In genomic region chr11:105466582-105467228, GRCh38 we compare ENCODE assay signal across 16 cellular contexts.
DNase-seq lines count a peak whose midpoint lies in the region; ATAC-seq, FAIRE-seq and TF ChIP-seq lines count a peak whose summit lies in the region.
"Had no signal": no experiment of that assay in that cellular context is flagged by ENCODE, and none has a peak within 500 bp of the region (broad histone marks: within the 10 kb centered on the region; RNA-seq: fewer than 3 reads in every experiment).

No MANE protein-coding gene starts in this region.

- TF ChIP-seq CTCF in Calu3 (IDR thresholded peaks at IDR 0.05; ENCODE audit: unreplicated experiment) (no peak), keratinocyte (optimal IDR thresholded peaks at IDR 0.05 in 1 of 3, IDR thresholded peaks at IDR 0.05 in 1 of 3, conservative IDR thresholded peaks at IDR 0.05 in 1 of 3; ENCODE audit: extremely low read depth in 1 of 3, insufficient read depth in 2 of 3, low read length in 3 of 3) (no peak), spleen (IDR thresholded peaks at IDR 0.05 in 8 of 11, conservative IDR thresholded peaks at IDR 0.05 in 3 of 11) (no peak)

- dilution Hi-C loops in keratinocyte (cut with MboI; ENCODE audit: extremely low pct_ligation_motif_present, low sequenced_read_pairs), result no loop called here

- CTCF ChIA-PET in Calu3 (lab: Charles Lee), result no interaction called here

- no peak for TF ChIP-seq POLR2A in spleen (IDR thresholded peaks at IDR 0.05)

- no TSS peak for BruUV-seq in Calu3 (replicated peaks; lab: Mats Ljungman, UMichigan)

- no peaks in the 10 kb centered on the region for H3K36me3 Mint-ChIP-seq in Calu3 (ENCODE audit: insufficient read depth, unreplicated experiment)
- no peaks in the 10 kb centered on the region for H3K36me3 Mint-ChIP-seq in T-helper 2 cell treated with Interferon-gamma antibody and Interleukin-4, amounts not matched to agents 5 μg/mL and 100 μg/mL, for 36 hours (ENCODE audit: low read depth)
- H3K36me3 Mint-ChIP-seq: stimulated activated memory B cell treated with anti-CD40 and anti-IgM and Interleukin-4, amounts not matched to agents 10 μg/mL and 1 μg/mL and 100 μg/mL, for 72 hours had no signal

- FAIRE-seq in HTR-8/SVneo (lab: Jason Lieb, UNC) (no peak), keratinocyte (lab: Jason Lieb, UNC) (peak; percentile 71)
- FAIRE-seq: islet of Langerhans had no signal

- H3K9me3 ChIP-seq in keratinocyte (ENCODE audit: control insufficient read depth, low read depth, low read length) (no peaks in the 10 kb centered on the region), spleen (no peaks in the 10 kb centered on the region)

- H4K20me1 ChIP-seq in keratinocyte (ENCODE audit: control insufficient read depth, extremely low read depth, insufficient read depth, low read length), result no peaks in the 10 kb centered on the region

- H3K27ac Mint-ChIP-seq in Calu3 (ENCODE audit: unreplicated experiment), result no peak overlapping the region
- H3K27ac Mint-ChIP-seq in T-helper 2 cell treated with Interferon-gamma antibody and Interleukin-4, amounts not matched to agents 5 μg/mL and 100 μg/mL, for 36 hours, result no peak overlapping the region
- H3K27ac Mint-ChIP-seq: CD4-positive, alpha-beta T cell; stimulated activated memory B cell treated with anti-CD40 and anti-IgM and Interleukin-4, amounts not matched to agents 10 μg/mL and 1 μg/mL and 100 μg/mL, for 72 hours had no signal

- H3K36me3 ChIP-seq in keratinocyte (ENCODE audit: control insufficient read depth in 2 of 2, extremely low read depth in 1 of 2, insufficient read depth in 2 of 2, low read length in 2 of 2) (no peaks in the 10 kb centered on the region), spleen (no peaks in the 10 kb centered on the region)

- no peaks in the 10 kb centered on the region for H3K9me1 ChIP-seq in keratinocyte (ENCODE audit: control insufficient read depth, extremely low read depth, insufficient read depth, low read length)

- H3K9me3 Mint-ChIP-seq in Calu3 (ENCODE audit: low read depth, unreplicated experiment), result no peaks in the 10 kb centered on the region
- no peaks in the 10 kb centered on the region for H3K9me3 Mint-ChIP-seq in T-helper 2 cell treated with Interferon-gamma antibody and Interleukin-4, amounts not matched to agents 5 μg/mL and 100 μg/mL, for 36 hours
- H3K9me3 Mint-ChIP-seq: CD4-positive, alpha-beta T cell; stimulated activated memory B cell treated with anti-CD40 and anti-IgM and Interleukin-4, amounts not matched to agents 10 μg/mL and 1 μg/mL and 100 μg/mL, for 72 hours had no signal

- no peak for ATAC-seq in GM18520 (IDR thresholded peaks at IDR 0.05; ENCODE audit: unreplicated experiment)
- ATAC-seq: Panc1; stimulated activated memory B cell treated with anti-CD40 and anti-IgM and Interleukin-4, amounts not matched to agents 10 μg/mL and 1 μg/mL and 100 μg/mL, for 72 hours had no signal

- H3K27me3 ChIP-seq in keratinocyte (ENCODE audit: control insufficient read depth, extremely low read depth, insufficient read depth, low read length) (no peaks in the 10 kb centered on the region), spleen (replicated peaks in 1 of 7) (no peaks in the 10 kb centered on the region)

- DNase-seq in Calu3, result peak; percentile 22
- peak; percentile 14 for DNase-seq in HTR-8/SVneo (ENCODE audit: insufficient read length, low spot score)
- peak; percentile 3 for DNase-seq in brain pericyte (ENCODE audit: low read depth, low spot score)
- DNase-seq in keratinocyte (ENCODE audit: low read depth, low spot score), result no peak
- no peak for DNase-seq in spleen
- no peak for DNase-seq in T-helper 2 cell treated with Interferon-gamma antibody and Interleukin-4, amounts not matched to agents 5 μg/mL and 100 μg/mL, for 36 hours (ENCODE audit: low spot score)
- no peak for DNase-seq in Ammon's horn (ENCODE audit: low spot score)
- DNase-seq: activated naive CD4-positive, alpha-beta T cell treated with anti-CD3 and anti-CD28 coated beads, Interleukin-2, amount 50 U/mL, for 16 hours; CD4-positive, alpha-beta T cell; NCI-H2081 treated with DMSO at 0.1 percent for 48 hours; occipital lobe; stimulated activated CD4-positive, alpha-beta T cell treated with anti-CD3 and anti-CD28 coated beads, Interleukin-1b, Interleukin-23, amount 100 ng/mL, for 48 hours had no signal

- peak overlapping the region; percentile 35 for H3K4me2 ChIP-seq in keratinocyte (ENCODE audit: control insufficient read depth, extremely low read depth, insufficient read depth, low read depth, low read length)

- H3K9ac ChIP-seq in keratinocyte (ENCODE audit: control insufficient read depth, extremely low read depth, insufficient read depth, low read length), result no peak overlapping the region

- H3K4me3 Mint-ChIP-seq in Calu3 (ENCODE audit: low read depth, unreplicated experiment), result no peak overlapping the region
- no peak overlapping the region for H3K4me3 Mint-ChIP-seq in T-helper 2 cell treated with Interferon-gamma antibody and Interleukin-4, amounts not matched to agents 5 μg/mL and 100 μg/mL, for 36 hours
- H3K4me3 Mint-ChIP-seq: CD4-positive, alpha-beta T cell; stimulated activated memory B cell treated with anti-CD40 and anti-IgM and Interleukin-4, amounts not matched to agents 10 μg/mL and 1 μg/mL and 100 μg/mL, for 72 hours had no signal

- H3K27me3 Mint-ChIP-seq in Calu3 (ENCODE audit: unreplicated experiment), result no peaks in the 10 kb centered on the region
- no peaks in the 10 kb centered on the region for H3K27me3 Mint-ChIP-seq in T-helper 2 cell treated with Interferon-gamma antibody and Interleukin-4, amounts not matched to agents 5 μg/mL and 100 μg/mL, for 36 hours (ENCODE audit: low read depth)
- H3K27me3 Mint-ChIP-seq: CD4-positive, alpha-beta T cell; stimulated activated memory B cell treated with anti-CD40 and anti-IgM and Interleukin-4, amounts not matched to agents 10 μg/mL and 1 μg/mL and 100 μg/mL, for 72 hours had no signal

- H3K27ac ChIP-seq in keratinocyte (ENCODE audit: control insufficient read depth, insufficient read depth, low read length) (no peak overlapping the region), spleen (no peak overlapping the region)

- H3K4me3 ChIP-seq in keratinocyte (ENCODE audit: control insufficient read depth in 2 of 3, extremely low read depth in 1 of 3, insufficient read depth in 2 of 3, low read depth in 1 of 3, low read length in 3 of 3), result no peak overlapping the region
- H3K4me3 ChIP-seq in spleen, result no peak overlapping the region

- no peak overlapping the region for H2AFZ ChIP-seq in keratinocyte (ENCODE audit: control insufficient read depth, low read length)

- H3K4me1 Mint-ChIP-seq in Calu3 (ENCODE audit: low read depth, unreplicated experiment), result no peaks in the 10 kb centered on the region
- no peaks in the 10 kb centered on the region for H3K4me1 Mint-ChIP-seq in T-helper 2 cell treated with Interferon-gamma antibody and Interleukin-4, amounts not matched to agents 5 μg/mL and 100 μg/mL, for 36 hours (ENCODE audit: low read depth)
- H3K4me1 Mint-ChIP-seq: stimulated activated memory B cell treated with anti-CD40 and anti-IgM and Interleukin-4, amounts not matched to agents 10 μg/mL and 1 μg/mL and 100 μg/mL, for 72 hours had no signal

- H3K4me1 ChIP-seq in keratinocyte (ENCODE audit: control insufficient read depth, extremely low read depth, insufficient read depth, low read length), result peaks cover 13% of the 10 kb centered on the region
- H3K4me1 ChIP-seq in spleen, result no peaks in the 10 kb centered on the region

- intact Hi-C loops in Calu3 (cut with micrococcal nuclease; ENCODE audit: unreplicated experiment) (loop anchor here (5.0 kb wide), 1 partner anchor 509 kb away; no protein-coding TSS in a partner anchor), spleen (cut with DNase I; ENCODE audit: low total_unique reads) (no loop called here)

- no peaks in the 10 kb centered on the region for H3K79me2 ChIP-seq in keratinocyte (ENCODE audit: control insufficient read depth, insufficient read depth, low read length)

- WGBS in spleen, 5 donors, result 35 to 68% (median 42%) methylated on average over 2 of the region's 2 CpGs

Comparison
In these comparisons a context has a peak if more than half of its experiments do, and no peak if none do; other contexts are left out.
1. DNase-seq: peak in Calu3 (single experiment), HTR-8/SVneo (single experiment) and brain pericyte (single experiment); none in keratinocyte (single experiment), spleen (single experiment), T-helper 2 cell treated with Interferon-gamma antibody and Interleukin-4, amounts not matched to agents 5 μg/mL and 100 μg/mL, for 36 hours (single experiment) and Ammon's horn (single experiment).